9 cellular contexts compared by ENCODE assay signal in the genomic region with DNA sequence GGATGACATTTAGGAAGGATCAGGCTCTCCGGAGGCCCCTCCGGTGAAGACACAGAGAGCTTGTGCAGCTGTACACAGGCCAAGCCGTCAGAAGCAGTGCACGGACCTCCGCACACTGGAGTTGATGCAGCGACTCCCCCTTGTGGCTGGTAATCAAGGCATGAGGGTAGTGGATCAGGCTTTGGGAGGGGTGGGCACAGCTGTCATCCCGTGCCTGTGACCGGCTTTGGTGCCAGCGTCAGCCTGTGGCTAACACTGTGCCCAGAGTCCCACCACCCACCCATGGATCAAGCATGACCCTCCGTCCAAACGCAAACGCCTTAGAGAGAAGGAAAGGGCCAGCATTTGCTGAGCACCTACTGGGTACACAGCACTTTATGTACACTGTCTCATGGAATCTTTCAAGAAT. TPM values are rescaled to one million over a fixed set of nuclear protein-coding genes. Genes with fewer than 3 reads are reported as not detected.
A peak's percentile ranks its signal among the peaks of the same experiment; 100 is the strongest.
DNase-seq lines count a peak whose midpoint lies in the region; ATAC-seq, FAIRE-seq and TF ChIP-seq lines count a peak whose summit lies in the region.
"Had no signal": no experiment of that assay in that cellular context is flagged by ENCODE, and none has a peak within 500 bp of the region (broad histone marks: within the 10 kb centered on the region; RNA-seq: fewer than 3 reads in every experiment).

No MANE protein-coding gene starts in this region.

- H3K36me3 ChIP-seq in astrocyte (ENCODE audit: insufficient read depth, low read length) (no peaks in the 10 kb centered on the region), hepatocyte (replicated peaks; ENCODE audit: insufficient read depth, low read depth) (no peaks in the 10 kb centered on the region), small intestine (ENCODE audit: control insufficient read depth in 2 of 2, insufficient read depth in 2 of 2, low read length in 2 of 2) (no peaks in the 10 kb centered on the region)

- H3K27me3 Mint-ChIP-seq in astrocyte (ENCODE audit: low read depth, unreplicated experiment): peaks cover 77% of the 10 kb centered on the region

- H3K27me3 ChIP-seq in astrocyte (ENCODE audit: insufficient read depth, low read length) (peaks cover 26% of the 10 kb centered on the region), hepatocyte (no peaks in the 10 kb centered on the region), small intestine (ENCODE audit: control insufficient read depth in 2 of 2, insufficient read depth in 2 of 2, low read length in 2 of 2) (no peaks in the 10 kb centered on the region)

- H3K79me2 ChIP-seq in astrocyte (ENCODE audit: insufficient read depth, low read length) (no peaks in the 10 kb centered on the region), hepatocyte (no peaks in the 10 kb centered on the region)

- DNase-seq in DMS53 treated with DMSO at 0.1 percent for 48 hours (lab: John Stamatoyannopoulos, UW; ENCODE audit: unreplicated experiment) (peak; percentile 1), HK-2 (ENCODE audit: unreplicated experiment) (peak; percentile 44), RPMI8226 (peak; percentile 75), astrocyte (ENCODE audit: low read depth) (peak; percentile 29), hepatocyte (ENCODE audit: low spot score) (peak; percentile 78), small intestine (peak; percentile 69)
- DNase-seq in NK-92 treated with Interleukin-12 subunit alpha and Interleukin-12 subunit beta, amount 100 ng/mL, for 24 hours (lab: John Stamatoyannopoulos, UW): no peak

- no peaks in the 10 kb centered on the region for H3K9me2 ChIP-seq in hepatocyte (replicated peaks; ENCODE audit: insufficient read depth)

- no peak for ATAC-seq in HG03159 (IDR thresholded peaks at IDR 0.05; ENCODE audit: unreplicated experiment)

- no peak overlapping the region for H3K4me3 Mint-ChIP-seq in astrocyte (ENCODE audit: unreplicated experiment)

- H3K4me1 ChIP-seq in astrocyte (ENCODE audit: insufficient read depth, low read length) (peaks cover 11% of the 10 kb centered on the region), hepatocyte (ENCODE audit: insufficient read depth) (no peaks in the 10 kb centered on the region), small intestine (ENCODE audit: control insufficient read depth in 2 of 2, insufficient read depth in 1 of 2, low read depth in 1 of 2, low read length in 1 of 2) (no peaks in the 10 kb centered on the region)

- no peak overlapping the region for H3K4me3 ChIP-seq in astrocyte (ENCODE audit: insufficient read depth, low read depth, low read length)
- H3K4me3 ChIP-seq in hepatocyte: no peak overlapping the region
- H3K4me3 ChIP-seq in small intestine (ENCODE audit: low read depth in 1 of 2, low read length in 2 of 2): no peak overlapping the region

- H3K27ac Mint-ChIP-seq in astrocyte (ENCODE audit: unreplicated experiment): no peak overlapping the region

- no peak overlapping the region for H3K9ac ChIP-seq in astrocyte (ENCODE audit: low read length)

- no peaks in the 10 kb centered on the region for H3K36me3 Mint-ChIP-seq in astrocyte (ENCODE audit: low read depth, unreplicated experiment)

- no peaks in the 10 kb centered on the region for H3K9me3 ChIP-seq in astrocyte (ENCODE audit: insufficient read depth, low read depth, low read length)
- H3K9me3 ChIP-seq in hepatocyte (ENCODE audit: low read depth): no peaks in the 10 kb centered on the region
- H3K9me3 ChIP-seq in small intestine (ENCODE audit: control insufficient read depth, low read depth): no peaks in the 10 kb centered on the region

- H2AFZ ChIP-seq in astrocyte (ENCODE audit: low read depth, low read length) (no peak overlapping the region), hepatocyte (no peak overlapping the region)

- H3K9me3 Mint-ChIP-seq in astrocyte (ENCODE audit: unreplicated experiment): no peaks in the 10 kb centered on the region

- FAIRE-seq in astrocyte (lab: Jason Lieb, UNC) (no peak), small intestine (lab: Jason Lieb, UNC) (no peak)
- FAIRE-seq: TTC549 had no signal

- H4K20me1 ChIP-seq in astrocyte (ENCODE audit: insufficient read depth, low read length) (no peaks in the 10 kb centered on the region), hepatocyte (ENCODE audit: insufficient read depth, poor library complexity, severe bottlenecking) (no peaks in the 10 kb centered on the region)

- 14% methylated on average over 12 of the region's 12 CpGs for WGBS in hepatocyte (ENCODE audit: low lambda C conversion rate, missing lambda C conversion rate)
- 13 to 24% (median 21%) methylated on average over 12 of the region's 12 CpGs for WGBS in small intestine, 3 donors

- TF ChIP-seq CTCF in astrocyte (IDR thresholded peaks at IDR 0.05; ENCODE audit: insufficient read depth, low read depth, low read length) (peak; percentile 58), hepatocyte (IDR thresholded peaks at IDR 0.05; ENCODE audit: poor library complexity) (peak; percentile 65)

- H3K4me1 Mint-ChIP-seq in astrocyte (ENCODE audit: low read depth, unreplicated experiment): peaks cover 5% of the 10 kb centered on the region

- H3K4me2 ChIP-seq in astrocyte (ENCODE audit: low read length) (no peak overlapping the region), hepatocyte (peak overlapping the region; percentile 31)

- H3K27ac ChIP-seq in astrocyte (ENCODE audit: low read depth, low read length) (no peak overlapping the region), hepatocyte (peak overlapping the region; percentile 65), small intestine (ENCODE audit: low read depth in 1 of 2, low read length in 1 of 2) (no peak overlapping the region)

RNA-seq across cellular contexts. Expression of a gene that starts 8.2 kb away (rescaled TPM):
- total RNA-seq in astrocyte: 3.1 and 3.3 TPM in 2 replicates
- 0.73 and 1.0 TPM in 2 replicates for total RNA-seq in hepatocyte
- 2.4 and 3.6 TPM in 2 replicates for polyA plus RNA-seq in hepatocyte
- 1 to 10 TPM in 1 of 3 donors, under 1 TPM in 1, not detected in 1; 0.27 to 1.4 TPM for polyA plus RNA-seq in small intestine
